Comparison of ENCODE assay signal across 1 cellular context in genomic region chr7:69599879-69600764, GRCh38.
TF ChIP-seq lines count a peak whose summit lies in the region.

No MANE protein-coding gene starts in this region.

TF ChIP-seq in WTC11, 78 proteins besides CTCF, POLR2A, EP300 and RAD21 (continued from another document):
- TF ChIP-seq ZNF425 (CRISPR knock-in tag; conservative IDR thresholded peaks at IDR 0.05) (no peak), ESRRA (CRISPR knock-in tag; IDR thresholded peaks at IDR 0.05; ENCODE audit: borderline replicate concordance) (no peak), SMAD4 (CRISPR knock-in tag; IDR thresholded peaks at IDR 0.05) (no peak), MLX (CRISPR knock-in tag; IDR thresholded peaks at IDR 0.05) (no peak), TCF7 (CRISPR knock-in tag; IDR thresholded peaks at IDR 0.05; ENCODE audit: low read depth) (no peak), TEAD4 (CRISPR knock-in tag; IDR thresholded peaks at IDR 0.05) (no peak)
